Comparison of ENCODE assay signal across 11 cellular contexts in the genomic region with DNA sequence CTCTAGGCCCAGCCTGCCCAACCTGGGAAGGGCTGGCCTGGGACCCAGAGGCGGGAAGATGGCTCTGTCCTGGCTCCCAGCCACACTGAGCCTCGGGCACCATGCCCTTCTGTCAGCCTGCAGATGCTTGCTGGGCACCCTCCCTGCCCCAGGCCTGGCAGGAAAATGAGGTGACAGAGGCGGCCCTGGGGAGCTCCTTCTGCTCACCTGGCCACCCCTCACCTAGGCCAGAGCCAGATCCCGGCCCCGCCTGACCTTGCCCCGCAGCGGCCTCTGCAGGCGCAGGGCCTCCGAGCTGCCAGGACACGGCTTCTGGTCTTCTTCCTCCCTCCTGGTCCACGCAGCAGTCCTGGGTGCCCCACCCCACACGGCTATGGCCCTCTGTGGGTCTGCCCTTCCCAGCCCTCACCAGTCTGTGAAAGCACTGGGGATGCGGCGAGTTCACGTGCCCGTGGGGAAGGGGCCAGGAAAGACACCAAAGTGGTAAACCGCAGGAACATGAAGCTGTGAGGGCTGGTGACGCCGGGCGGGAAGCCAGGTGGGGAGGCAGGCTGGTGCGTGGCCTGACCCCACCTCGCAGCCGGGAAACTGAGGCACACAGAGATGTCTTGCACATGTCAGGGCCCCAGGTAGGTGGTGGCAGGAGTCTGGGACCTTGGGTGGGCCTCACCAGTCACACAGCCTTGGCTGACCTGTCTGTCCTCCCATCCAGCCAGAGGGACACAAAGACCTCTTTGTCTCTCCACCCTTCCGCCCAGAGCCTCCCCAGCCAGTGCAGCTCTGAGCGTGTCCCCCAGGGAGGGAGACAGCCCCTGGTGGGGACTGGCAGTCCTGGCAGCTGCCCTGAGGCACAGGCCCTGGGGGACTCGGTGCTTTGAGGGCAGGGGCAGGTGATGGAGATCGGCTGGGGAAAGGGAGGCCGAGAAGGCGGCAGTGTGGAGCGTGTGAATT. TPM values are rescaled to one million over a fixed set of nuclear protein-coding genes. Genes with fewer than 3 reads are reported as not detected.
DNase-seq lines count a peak whose midpoint lies in the region; ATAC-seq and TF ChIP-seq lines count a peak whose summit lies in the region.
"Had no signal": no experiment of that assay in that cellular context is flagged by ENCODE, and none has a peak within 500 bp of the region (broad histone marks: within the 10 kb centered on the region; RNA-seq: fewer than 3 reads in every experiment).

No MANE protein-coding gene starts in this region.

- TF ChIP-seq CTCF in psoas muscle (IDR thresholded peaks at IDR 0.05) (no peak), H9 (conservative IDR thresholded peaks at IDR 0.05) (no peak)

- no peaks in the 10 kb centered on the region; the same call in 1 of the 2 replicates for H3K27me3 Mint-ChIP-seq in H9 (ENCODE audit: low read depth)
- H3K27me3 Mint-ChIP-seq: CD4-positive, alpha-beta T cell had no signal

- H3K18ac ChIP-seq in H9 (ENCODE audit: insufficient read length, low read depth, low read length) = no peak overlapping the region

- no peak overlapping the region for H3K4me2 ChIP-seq in H9 (ENCODE audit: insufficient read depth, insufficient read length, low read length)

- H3K4me1 Mint-ChIP-seq in H9 = peaks cover 6 to 8% of the 10 kb centered on the region in 2 experiments

- H3K4me3 ChIP-seq in psoas muscle = no peak overlapping the region

- H3K36me3 ChIP-seq in psoas muscle (ENCODE audit: insufficient read depth in 1 of 2, low read depth in 1 of 2) = no peaks in the 10 kb centered on the region

- peak overlapping the region; percentile 80 for H3K27ac ChIP-seq in angular gyrus (ENCODE audit: low read depth, low read length)
- peak overlapping the region; percentile 30 for H3K27ac ChIP-seq in psoas muscle
- no peak overlapping the region for H3K27ac ChIP-seq in H9 (ENCODE audit: insufficient read length, low read depth, low read length)

- peaks cover 36% of the 10 kb centered on the region for H3K4me1 ChIP-seq in psoas muscle
- no peaks in the 10 kb centered on the region for H3K4me1 ChIP-seq in H9 (ENCODE audit: insufficient read depth, low read length)

- no peaks in the 10 kb centered on the region for H3K79me2 ChIP-seq in H9 (ENCODE audit: insufficient read depth, low read length)

- WGBS in psoas muscle, 3 donors = 59 to 69% (median 64%) methylated on average over 28 to 30 of the region's 30 CpGs
- WGBS in H9 (ENCODE audit: extremely low coverage, insufficient read length, low lambda C conversion rate) = no CpG with 5 or more reads among the region's 30 CpGs

- H3K4ac ChIP-seq in H9 (ENCODE audit: low read depth, low read length) = no peak overlapping the region

- no peak overlapping the region for H2AK5ac ChIP-seq in H9 (ENCODE audit: insufficient read length, low read length)

- H4K91ac ChIP-seq in H9 (ENCODE audit: insufficient read length, low read depth, low read length) = no peak overlapping the region

- no peaks in the 10 kb centered on the region for H3K9me3 ChIP-seq in psoas muscle
- H3K9me3 ChIP-seq in H9 (ENCODE audit: control insufficient read depth, low read depth, low read length) = no peaks in the 10 kb centered on the region

- peak in 1 of 4 donors; percentile 15 for ATAC-seq in psoas muscle
- ATAC-seq in HG03432 (IDR thresholded peaks at IDR 0.05; ENCODE audit: unreplicated experiment) = no peak
- ATAC-seq: natural killer cell had no signal

- no peaks in the 10 kb centered on the region for H3K9me3 Mint-ChIP-seq in H9
- H3K9me3 Mint-ChIP-seq: CD4-positive, alpha-beta T cell; natural killer cell had no signal

- H2AFZ ChIP-seq in H9 (ENCODE audit: low read length) = no peak overlapping the region

- H2BK120ac ChIP-seq in H9 (ENCODE audit: low read depth, low read length, poor library complexity, severe bottlenecking) = no peak overlapping the region

- in situ Hi-C loops in ACHN (cut with HindIII; ENCODE audit: low pct_ligation_motif_present, low pct_unique_long_range_greater_than_20kb, low sequenced_read_pairs) = no loop called here

- no peaks in the 10 kb centered on the region for H3K79me1 ChIP-seq in H9 (ENCODE audit: insufficient read depth, low read depth, low read length, poor library complexity, severe bottlenecking)

- intact Hi-C loops in psoas muscle (cut with DNase I) = loop anchor here in 1 of 2 donors (10.0 kb wide), 1 partner anchor 55 kb away; no protein-coding TSS in a partner anchor

- no peak overlapping the region for H3K56ac ChIP-seq in H9 (ENCODE audit: insufficient read length, low read depth, low read length)

- H3K23me2 ChIP-seq in H9 (ENCODE audit: insufficient read length, low read depth, low read length, poor library complexity, severe bottlenecking) = no peaks in the 10 kb centered on the region

- H3K27me3 ChIP-seq in psoas muscle (ENCODE audit: insufficient read depth in 3 of 3, low read length in 2 of 3) = no peaks in the 10 kb centered on the region
- no peaks in the 10 kb centered on the region for H3K27me3 ChIP-seq in H9 (ENCODE audit: insufficient read depth, low read length)

- H3K9ac ChIP-seq in H9 (ENCODE audit: extremely low read depth, insufficient read length, low read length) = no peak overlapping the region

- H3K14ac ChIP-seq in H9 (ENCODE audit: insufficient read depth, low read length) = no peak overlapping the region

- no peak overlapping the region for H3K27ac Mint-ChIP-seq in H9
- H3K27ac Mint-ChIP-seq: CD4-positive, alpha-beta T cell; natural killer cell had no signal

- H3K4me3 Mint-ChIP-seq in H9 = no peak overlapping the region
- H3K4me3 Mint-ChIP-seq: CD4-positive, alpha-beta T cell; natural killer cell had no signal

- H2BK15ac ChIP-seq in H9 (ENCODE audit: low read depth, low read length) = no peak overlapping the region

- H4K8ac ChIP-seq in H9 (replicated peaks; ENCODE audit: insufficient read length, low read depth, low read length) = no peak overlapping the region

- H4K20me1 ChIP-seq in H9 (ENCODE audit: control insufficient read depth, insufficient read depth, insufficient read length) = no peaks in the 10 kb centered on the region

- H2BK12ac ChIP-seq in H9 (ENCODE audit: insufficient read length, low read depth, low read length) = no peak overlapping the region

- DNase-seq in COLO829 (ENCODE audit: low spot score) = peak; percentile 95
- DNase-seq in hippocampal formation (lab: John Stamatoyannopoulos, UW) = peak; percentile 62 to 85
- peak; percentile 31 to 62 for DNase-seq in psoas muscle
- no peak for DNase-seq in ACHN
- DNase-seq in OCI-M2 (lab: John Stamatoyannopoulos, UW; ENCODE audit: unreplicated experiment) = no peak
- DNase-seq in H9 = no peak
- DNase-seq: CD4-positive, alpha-beta T cell; natural killer cell; NCI-H524 treated with DMSO at 0.1 percent for 48 hours had no signal

- no peak overlapping the region for H3T11ph ChIP-seq in H9 (ENCODE audit: low read length)

- H2BK20ac ChIP-seq in H9 (ENCODE audit: low read depth, low read length, poor library complexity, severe bottlenecking) = no peak overlapping the region

- no peak overlapping the region for H3K23ac ChIP-seq in H9 (ENCODE audit: insufficient read length, low read depth, low read length)

- H4K5ac ChIP-seq in H9 (ENCODE audit: insufficient read length, low read depth, low read length) = no peak overlapping the region

- H2BK5ac ChIP-seq in H9 (ENCODE audit: insufficient read length, low read length) = no peak overlapping the region

- no peaks in the 10 kb centered on the region for H3K36me3 Mint-ChIP-seq in H9 (ENCODE audit: insufficient read depth in 1 of 3, low read depth in 3 of 3)
- H3K36me3 Mint-ChIP-seq: natural killer cell had no signal

RNA-seq across cellular contexts. Expression of a gene that starts 12.8 kb away (rescaled TPM):
- total RNA-seq in psoas muscle (10 to 100 TPM; 15.4 to 29.5 (median 23.2) TPM), H9 (2021) (38.0 and 40.9 TPM in 2 replicates)
- 10 to 100 TPM in 2 of 3 donors, 1 to 10 TPM in 1; 8.7 to 25.4 (median 14.1) TPM for polyA plus RNA-seq in psoas muscle

RNA-seq across cellular contexts. Expression of a gene that starts 13.1 kb away (rescaled TPM):
- total RNA-seq in psoas muscle = 100 to 1,000 TPM in 1 of 4 donors, 10 to 100 TPM in 3; 73.6 to 101 (median 80.0) TPM
- polyA plus RNA-seq in psoas muscle = 100 to 1,000 TPM; 118 to 171 (median 141) TPM
- 43.2 and 45.5 TPM in 2 replicates for total RNA-seq in H9 (2021)

RNA-seq across cellular contexts. Expression of a gene that starts 20.6 kb away (rescaled TPM):
- total RNA-seq in psoas muscle (10 to 100 TPM in 1 of 4 donors, 1 to 10 TPM in 3; 6.5 to 12.7 (median 7.8) TPM), H9 (2021) (21.9 and 22.2 TPM in 2 replicates)
- polyA plus RNA-seq in psoas muscle = 10 to 100 TPM; 13.1 to 29.5 (median 13.3) TPM

RNA-seq across cellular contexts. Expression of a gene that starts 27.0 kb away (rescaled TPM):
- total RNA-seq in psoas muscle (100 to 1,000 TPM in 1 of 4 donors, 10 to 100 TPM in 3; 19.5 to 116 (median 33.0) TPM), H9 (2021) (517 and 546 TPM in 2 replicates)
- polyA plus RNA-seq in psoas muscle = 100 to 1,000 TPM in 1 of 3 donors, 10 to 100 TPM in 2; 21.2 to 383 (median 67.0) TPM

Comparison
In these comparisons a context has a peak if more than half of its experiments do, and no peak if none do; other contexts are left out.
1. DNase-seq: peak in COLO829 (single experiment), hippocampal formation (2 of 2) and psoas muscle (2 of 2); none in ACHN (single experiment), OCI-M2 (single experiment) and H9 (single experiment).